Comparison of ENCODE assay signal across 9 cellular contexts in the genomic region with DNA sequence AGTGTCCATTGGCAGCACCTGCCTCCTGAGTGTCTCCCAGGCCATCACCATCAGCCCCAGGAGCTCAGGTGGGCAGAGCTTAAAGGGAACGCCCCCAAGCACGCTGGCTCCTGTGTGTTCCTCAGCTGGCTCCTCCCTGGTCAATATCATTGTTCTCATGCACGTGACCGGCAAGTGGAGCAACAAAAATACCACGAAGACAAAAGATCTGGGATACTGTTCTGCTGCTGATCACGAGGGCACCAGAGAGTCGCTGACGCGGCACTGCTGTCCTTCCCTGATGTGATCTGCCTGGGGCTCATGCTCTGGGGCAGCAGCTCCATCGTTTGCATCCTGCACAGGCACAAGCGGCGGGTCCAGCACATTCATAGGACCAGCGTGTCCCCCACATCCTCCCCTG. TPM values are rescaled to one million over a fixed set of nuclear protein-coding genes. Genes with fewer than 3 reads are reported as not detected.
DNase-seq lines count a peak whose midpoint lies in the region; ATAC-seq, FAIRE-seq and TF ChIP-seq lines count a peak whose summit lies in the region.
"Not testable (repeated sequence)": the region's sequence is repeated elsewhere in the genome, so short reads cannot be mapped to it uniquely, and the experiment has no call there.
"Had no signal": no experiment of that assay in that cellular context is flagged by ENCODE, and none has a peak within 500 bp of the region (broad histone marks: within the 10 kb centered on the region; RNA-seq: fewer than 3 reads in every experiment).

No MANE protein-coding gene starts in this region.

- in situ Hi-C loops in Panc1 (cut with HindIII; ENCODE audit: low pct_unique_long_range_greater_than_20kb, low sequenced_read_pairs); HepG2 (cut with HindIII; ENCODE audit: extremely low pct_ligation_motif_present, low pct_unique_long_range_greater_than_20kb): not testable (repeated sequence)

- H3K4me1 ChIP-seq in Panc1 (ENCODE audit: control insufficient read depth, insufficient read depth, low read length); H1 (replicated peaks in 1 of 4; ENCODE audit: control insufficient read depth in 3 of 4, insufficient read depth in 4 of 4, low read length in 3 of 4); left ventricle myocardium inferior; upper lobe of right lung: not testable (repeated sequence)
- H3K4me1 ChIP-seq in HepG2 (ENCODE audit: insufficient read depth, low read length), result peaks cover 28% of the 10 kb centered on the region

- H3K79me2 ChIP-seq in H1 (ENCODE audit: control insufficient read depth in 1 of 2, insufficient read depth in 2 of 2, low read length in 2 of 2); HepG2 (ENCODE audit: insufficient read depth, low read length): not testable (repeated sequence)

- WGBS in H1 (ENCODE audit: extremely low coverage in 1 of 2, insufficient coverage in 1 of 2, insufficient read length in 1 of 2, insufficient replicate concordance in 2 of 2, low coverage in 1 of 2, low lambda C conversion rate in 2 of 2, missing lambda C conversion rate in 1 of 2), 2 experiments, result 73% methylated on average over 4 of the region's 13 CpGs; no CpG with 5 or more reads in 1 of the 2 experiments
- WGBS in HepG2 (ENCODE audit: low lambda C conversion rate), result 53% methylated on average over 4 of the region's 13 CpGs

- H4K91ac ChIP-seq in H1 (replicated peaks; ENCODE audit: insufficient read length, low read length), result not testable (repeated sequence)

- not testable (repeated sequence) for H2AFZ ChIP-seq in H1 (ENCODE audit: low read length); HepG2 (ENCODE audit: low read length)

- not testable (repeated sequence) for H3K79me1 ChIP-seq in H1 (ENCODE audit: low read depth, low read length)

- CTCF ChIA-PET in Panc1 (lab: Charles Lee), result not testable (repeated sequence)
- CTCF ChIA-PET in H1 (lab: Charles Lee; ENCODE audit: partially characterized antibody), result interaction anchor here (1.0 to 1.8 kb wide), 3 partner anchors 14 to 89 kb away, joined by 3 to 5 read pairs (median 4); no protein-coding TSS in a partner anchor
- CTCF ChIA-PET in HepG2 (lab: Yijun Ruan, JAX; ENCODE audit: low intra/inter-chr PET ratio, low total read pairs), result interaction anchor here (2.5 kb wide), 1 partner anchor 89 kb away, joined by 11 read pairs; no protein-coding TSS in a partner anchor

- H2BK12ac ChIP-seq in H1 (ENCODE audit: low read depth, low read length), result not testable (repeated sequence)

- H3K4me2 ChIP-seq in H1 (ENCODE audit: insufficient read depth in 1 of 2, low read depth in 2 of 2, low read length in 2 of 2) (peak overlapping the region; percentile 2 to 56; a peak in 2 of 4 replicates), HepG2 (ENCODE audit: low read depth, low read length) (peak overlapping the region; percentile 45)

- TF ChIP-seq RAD21 in H1 (IDR thresholded peaks at IDR 0.05 in 1 of 2, conservative IDR thresholded peaks at IDR 0.05 in 1 of 2; ENCODE audit: low read depth in 2 of 2, low read length in 2 of 2); HepG2 (CRISPR knock-in tag; IDR thresholded peaks at IDR 0.05): not testable (repeated sequence)

- not testable (repeated sequence) for TF ChIP-seq EP300 in H1 (IDR thresholded peaks at IDR 0.05; ENCODE audit: borderline replicate concordance in 1 of 2, low read depth in 2 of 2, low read length in 2 of 2); HepG2 (IDR thresholded peaks at IDR 0.05; ENCODE audit: low read depth in 2 of 2, low read length in 2 of 2); HepG2 (CRISPR knock-in tag; IDR thresholded peaks at IDR 0.05; ENCODE audit: borderline replicate concordance)

- H2BK5ac ChIP-seq in H1 (ENCODE audit: low read depth, low read length), result not testable (repeated sequence)

- TF ChIP-seq CTCF in Panc1 (IDR thresholded peaks at IDR 0.05); H1 (IDR thresholded peaks at IDR 0.05; ENCODE audit: control extremely low read depth in 1 of 3, insufficient read depth in 1 of 3, low read depth in 1 of 3, low read length in 3 of 3); left ventricle myocardium inferior (IDR thresholded peaks at IDR 0.05; ENCODE audit: borderline replicate concordance); HepG2 (CRISPR knock-in tag; IDR thresholded peaks at IDR 0.05); upper lobe of right lung (IDR thresholded peaks at IDR 0.05): not testable (repeated sequence)

- intact Hi-C loops in Panc1 (cut with micrococcal nuclease; ENCODE audit: unreplicated experiment); left ventricle myocardium inferior (cut with micrococcal nuclease); upper lobe of right lung (cut with DNase I): not testable (repeated sequence)
- intact Hi-C loops in HepG2 (cut with micrococcal nuclease; ENCODE audit: unreplicated experiment), result loop anchor here (10.0 kb wide), 1 partner anchor 322 kb away; no protein-coding TSS in a partner anchor

- H3K18ac ChIP-seq in H1 (ENCODE audit: extremely low read depth, low read length), result not testable (repeated sequence)

- not testable (repeated sequence) for H4K8ac ChIP-seq in H1 (ENCODE audit: extremely low read depth, insufficient read depth, low read length)

- not testable (repeated sequence) for H2AK5ac ChIP-seq in H1 (ENCODE audit: low read depth, low read length)

- POLR2A ChIA-PET in Panc1 (lab: Charles Lee); H1 (lab: Charles Lee; ENCODE audit: partially characterized antibody); HepG2 (lab: Yijun Ruan, JAX): not testable (repeated sequence)

- not testable (repeated sequence) for H3K4ac ChIP-seq in H1 (replicated peaks; ENCODE audit: insufficient read length, low read depth, low read length)

- FAIRE-seq in H1 (lab: Jason Lieb, UNC); HepG2 (lab: Jason Lieb, UNC): not testable (repeated sequence)

- ATAC-seq in Panc1 (peak; percentile 69), HepG2 (peak; percentile 77), upper lobe of right lung (peak; percentile 45)

- peak overlapping the region in 1 of 2 experiments; percentile 19; a peak in 1 of 4 replicates for H3K4me3 ChIP-seq in Panc1 (ENCODE audit: low read depth in 2 of 2, low read length in 2 of 2)
- H3K4me3 ChIP-seq in H1 (ENCODE audit: extremely low read depth in 1 of 4, insufficient read depth in 2 of 4, low read depth in 3 of 4, low read length in 4 of 4), result peak overlapping the region in 1 of 4 experiments; percentile 30; a peak in 1 of 8 replicates
- H3K4me3 ChIP-seq in left ventricle myocardium inferior; HepG2 (replicated peaks in 1 of 3; ENCODE audit: insufficient read depth in 1 of 3, low read depth in 2 of 3, low read length in 3 of 3); upper lobe of right lung: not testable (repeated sequence)

- H3K23me2 ChIP-seq in H1 (ENCODE audit: low read depth, low read length), result not testable (repeated sequence)

- H3K36me3 ChIP-seq in Panc1 (ENCODE audit: control insufficient read depth, insufficient read depth, low read length); H1 (ENCODE audit: control insufficient read depth in 2 of 4, insufficient read depth in 4 of 4, low read length in 3 of 4); left ventricle myocardium inferior; HepG2 (replicated peaks in 1 of 2; ENCODE audit: control insufficient read depth in 1 of 2, insufficient read depth in 2 of 2, low read length in 2 of 2); upper lobe of right lung: not testable (repeated sequence)

- not testable (repeated sequence) for H3K27me3 ChIP-seq in Panc1 (ENCODE audit: control insufficient read depth, insufficient read depth, low read length); H1 (replicated peaks in 1 of 4; ENCODE audit: control insufficient read depth in 3 of 4, extremely low read depth in 1 of 4, insufficient read depth in 3 of 4, low read length in 3 of 4); left ventricle myocardium inferior (ENCODE audit: low read depth); HepG2 (ENCODE audit: control insufficient read depth in 1 of 2, insufficient read depth in 2 of 2, low read length in 2 of 2); upper lobe of right lung

- not testable (repeated sequence) for H3K14ac ChIP-seq in H1 (ENCODE audit: insufficient read length)

- not testable (repeated sequence) for H3K56ac ChIP-seq in H1 (replicated peaks; ENCODE audit: insufficient read length, low read depth, low read length)

- H3K9ac ChIP-seq in H1 (replicated peaks in 1 of 4; ENCODE audit: extremely low read depth in 1 of 4, low read depth in 3 of 4, low read length in 3 of 4); HepG2 (ENCODE audit: insufficient read depth, low read depth, low read length): not testable (repeated sequence)

- not testable (repeated sequence) for H3K9me3 ChIP-seq in Panc1 (ENCODE audit: control insufficient read depth, insufficient read depth, low read depth, low read length); H1 (ENCODE audit: insufficient read depth in 2 of 2, low read depth in 1 of 2, low read length in 1 of 2); left ventricle myocardium inferior (replicated peaks); HepG2 (ENCODE audit: low read length); upper lobe of right lung

- not testable (repeated sequence) for H2BK20ac ChIP-seq in H1 (ENCODE audit: low read length)

- H4K5ac ChIP-seq in H1 (ENCODE audit: insufficient read length, low read depth, low read length), result not testable (repeated sequence)

- H3K23ac ChIP-seq in H1 (ENCODE audit: insufficient read length), result not testable (repeated sequence)

- not testable (repeated sequence) for TF ChIP-seq POLR2A in H1 (IDR thresholded peaks at IDR 0.05; ENCODE audit: control extremely low read depth in 1 of 2, low read depth in 2 of 2, low read length in 2 of 2); HepG2 (IDR thresholded peaks at IDR 0.05; ENCODE audit: insufficient read depth in 1 of 2, low read depth in 2 of 2, low read length in 2 of 2)

- H2BK120ac ChIP-seq in H1 (replicated peaks; ENCODE audit: low read depth, low read length), result not testable (repeated sequence)

- not testable (repeated sequence) for H4K20me1 ChIP-seq in H1 (replicated peaks in 1 of 2; ENCODE audit: control insufficient read depth in 1 of 2, insufficient read depth in 2 of 2, low read length in 2 of 2); HepG2 (ENCODE audit: insufficient read depth, low read length)

- H3K27ac ChIP-seq in Panc1 (ENCODE audit: low read length); H1 (ENCODE audit: low read depth, low read length); HepG2 (ENCODE audit: extremely low read length, insufficient read depth, low read length); upper lobe of right lung: not testable (repeated sequence)
- H3K27ac ChIP-seq in left ventricle myocardium inferior (replicated peaks), result peak overlapping the region; percentile 42

- not testable (repeated sequence) for BruUV-seq in Panc1 (replicated peaks; lab: Mats Ljungman, UMichigan); HepG2 (replicated peaks; lab: Mats Ljungman, UMichigan)

- DNase-seq in COR-L47 (lab: John Stamatoyannopoulos, UW) (peak; percentile 34), NCI-H1105 treated with DMSO at 0.1 percent for 48 hours (lab: John Stamatoyannopoulos, UW) (peak; percentile 19), NCI-H2227 (lab: John Stamatoyannopoulos, UW; ENCODE audit: unreplicated experiment) (peak; percentile 57), H1 (ENCODE audit: low read depth in 1 of 2, low spot score in 2 of 2) (peak in 1 of 2 experiments; percentile 52)
- not testable (repeated sequence) for DNase-seq in Panc1 (ENCODE audit: low read depth, low spot score); left ventricle myocardium inferior; HepG2 (ENCODE audit: low spot score); upper lobe of right lung

- not testable (repeated sequence) for H2BK15ac ChIP-seq in H1 (ENCODE audit: low read length)

RNA-seq across cellular contexts. Expression of a gene that starts 8.7 kb away (rescaled TPM):
- total RNA-seq in Panc1 (2021; ENCODE audit: unreplicated experiment) (21.8 TPM), left ventricle myocardium inferior (3.3 TPM), HepG2 (2016; rRNA removed; fragmentation: Illumina TruSeq; extraction: Trizol) (16.2 and 20.8 TPM in 2 replicates), upper lobe of right lung (12.1 TPM)
- polyA plus RNA-seq in Panc1 (2012; ENCODE audit: insufficient read length), result 10.4 TPM
- total RNA-seq in H1 (2021; fragmentation: NEBNext Ultra II Directional; extraction: Animal tissue kit (Norgen Biotek cat#: 25700)), result 24.2 and 25.1 TPM in 2 replicates
- polyA plus RNA-seq in H1 (2011; rRNA removed) (10.8 and 11.1 TPM in 2 replicates), HepG2 (2011; rRNA removed) (11.6 and 12.0 TPM in 2 replicates)
- 17.4 TPM for polyA plus RNA-seq in H1 (2011; cell fraction: cytosol; rRNA removed)
- 12.9 TPM for polyA plus RNA-seq in H1 (2011; cell fraction: nucleus; rRNA removed)
- polyA plus RNA-seq in H1 (2012, experiment 1 of 2), result 12.3 to 21.4 TPM (median 13.6 TPM) in 4 replicates
- polyA plus RNA-seq in H1 (2012, experiment 2 of 2), result 1.3 TPM
- 17.3 TPM for polyA plus RNA-seq in H1 (2013, experiment 1 of 2)
- polyA plus RNA-seq in H1 (2013, experiment 2 of 2), result 16.9 TPM
- 23.7 and 33.8 TPM in 2 replicates for polyA minus RNA-seq in H1 (2011; rRNA and poly(A)+ RNA removed)
- polyA minus RNA-seq in H1 (2011; cell fraction: cytosol; rRNA and poly(A)+ RNA removed), result 17.1 TPM
- polyA minus RNA-seq in H1 (2011; cell fraction: nucleus; rRNA and poly(A)+ RNA removed), result 36.3 TPM
- 4.3 and 5.4 TPM in 2 replicates for total RNA-seq in HepG2 (2016; cell fraction: cytosol; rRNA removed; fragmentation: Illumina TruSeq; extraction: Trizol; ENCODE audit: low read depth)
- total RNA-seq in HepG2 (2016; cell fraction: insoluble cytoplasmic fraction; rRNA removed; fragmentation: Illumina TruSeq; extraction: Trizol), result 15.5 and 20.2 TPM in 2 replicates
- 8.0 and 9.4 TPM in 2 replicates for total RNA-seq in HepG2 (2016; cell fraction: membrane; rRNA removed; fragmentation: Illumina TruSeq; extraction: Trizol)
- 12.3 and 15.9 TPM in 2 replicates for total RNA-seq in HepG2 (2016; cell fraction: nucleus; rRNA removed; fragmentation: Illumina TruSeq; extraction: Trizol)
- 7.6 and 10.7 TPM in 2 replicates for polyA plus RNA-seq in HepG2 (2011; cell fraction: cytosol; rRNA removed)
- 11.5 and 13.2 TPM in 2 replicates for polyA plus RNA-seq in HepG2 (2011; cell fraction: nucleus; rRNA removed)
- 11.2 and 15.1 TPM in 2 replicates for polyA plus RNA-seq in HepG2 (2012)
- polyA plus RNA-seq in HepG2 (2016; cell fraction: cytosol; fragmentation: Illumina TruSeq; extraction: Trizol; ENCODE audit: low read depth), result 3.3 and 3.7 TPM in 2 replicates
- polyA plus RNA-seq in HepG2 (2016; cell fraction: insoluble cytoplasmic fraction; fragmentation: Illumina TruSeq; extraction: Trizol; ENCODE audit: low read depth), result 12.8 and 13.8 TPM in 2 replicates
- polyA plus RNA-seq in HepG2 (2016; cell fraction: membrane; fragmentation: Illumina TruSeq; extraction: Trizol; ENCODE audit: low read depth), result 4.2 TPM in 2 replicates
- 29.0 and 29.2 TPM in 2 replicates for polyA plus RNA-seq in HepG2 (2016; cell fraction: nucleus; fragmentation: Illumina TruSeq; extraction: Trizol; ENCODE audit: insufficient read depth, low read depth)
- polyA minus RNA-seq in HepG2 (2011; rRNA and poly(A)+ RNA removed; ENCODE audit: low replicate concordance), result 2.6 and 3.2 TPM in 2 replicates
- polyA minus RNA-seq in HepG2 (2011; cell fraction: cytosol; rRNA and poly(A)+ RNA removed), result 7.1 and 7.8 TPM in 2 replicates
- 20.2 and 28.2 TPM in 2 replicates for polyA minus RNA-seq in HepG2 (2011; cell fraction: nucleus; rRNA and poly(A)+ RNA removed)

RNA-seq across cellular contexts. Expression of a gene that starts 28.1 kb away (rescaled TPM):
- total RNA-seq in Panc1 (2021; ENCODE audit: unreplicated experiment) (15.3 TPM), left ventricle myocardium inferior (4.0 TPM), HepG2 (2016; rRNA removed; fragmentation: Illumina TruSeq; extraction: Trizol) (14.5 and 21.9 TPM in 2 replicates), upper lobe of right lung (12.4 TPM)
- polyA plus RNA-seq in Panc1 (2012; ENCODE audit: insufficient read length), result 5.5 TPM
- total RNA-seq in H1 (2021; fragmentation: NEBNext Ultra II Directional; extraction: Animal tissue kit (Norgen Biotek cat#: 25700)), result 21.0 and 22.3 TPM in 2 replicates
- polyA plus RNA-seq in H1 (2011; rRNA removed) (4.5 and 5.4 TPM in 2 replicates), HepG2 (2011; rRNA removed) (5.0 and 6.1 TPM in 2 replicates)
- polyA plus RNA-seq in H1 (2011; cell fraction: cytosol; rRNA removed), result 8.0 TPM
- polyA plus RNA-seq in H1 (2011; cell fraction: nucleus; rRNA removed), result 26.3 TPM
- polyA plus RNA-seq in H1 (2012, experiment 1 of 2), result 6.6 to 10.1 TPM (median 7.8 TPM) in 4 replicates
- polyA plus RNA-seq in H1 (2012, experiment 2 of 2), result 0.45 TPM
- polyA plus RNA-seq in H1 (2013, experiment 1 of 2), result 9.4 TPM
- polyA plus RNA-seq in H1 (2013, experiment 2 of 2), result 8.1 TPM
- polyA minus RNA-seq in H1 (2011; rRNA and poly(A)+ RNA removed), result 25.2 and 33.7 TPM in 2 replicates
- polyA minus RNA-seq in H1 (2011; cell fraction: cytosol; rRNA and poly(A)+ RNA removed), result 11.4 TPM
- 58.5 TPM for polyA minus RNA-seq in H1 (2011; cell fraction: nucleus; rRNA and poly(A)+ RNA removed)
- 1.3 and 1.5 TPM in 2 replicates for total RNA-seq in HepG2 (2016; cell fraction: cytosol; rRNA removed; fragmentation: Illumina TruSeq; extraction: Trizol; ENCODE audit: low read depth)
- total RNA-seq in HepG2 (2016; cell fraction: insoluble cytoplasmic fraction; rRNA removed; fragmentation: Illumina TruSeq; extraction: Trizol), result 13.9 and 17.8 TPM in 2 replicates
- 5.3 and 6.0 TPM in 2 replicates for total RNA-seq in HepG2 (2016; cell fraction: membrane; rRNA removed; fragmentation: Illumina TruSeq; extraction: Trizol)
- 14.6 and 16.6 TPM in 2 replicates for total RNA-seq in HepG2 (2016; cell fraction: nucleus; rRNA removed; fragmentation: Illumina TruSeq; extraction: Trizol)
- polyA plus RNA-seq in HepG2 (2011; cell fraction: cytosol; rRNA removed), result 1.9 and 2.4 TPM in 2 replicates
- polyA plus RNA-seq in HepG2 (2011; cell fraction: nucleus; rRNA removed), result 14.9 and 16.5 TPM in 2 replicates
- polyA plus RNA-seq in HepG2 (2012), result 4.5 and 4.9 TPM in 2 replicates
- 0.31 and 0.52 TPM in 2 replicates for polyA plus RNA-seq in HepG2 (2016; cell fraction: cytosol; fragmentation: Illumina TruSeq; extraction: Trizol; ENCODE audit: low read depth)
- 5.1 and 5.8 TPM in 2 replicates for polyA plus RNA-seq in HepG2 (2016; cell fraction: insoluble cytoplasmic fraction; fragmentation: Illumina TruSeq; extraction: Trizol; ENCODE audit: low read depth)
- 1.0 TPM in 2 replicates for polyA plus RNA-seq in HepG2 (2016; cell fraction: membrane; fragmentation: Illumina TruSeq; extraction: Trizol; ENCODE audit: low read depth)
- polyA plus RNA-seq in HepG2 (2016; cell fraction: nucleus; fragmentation: Illumina TruSeq; extraction: Trizol; ENCODE audit: insufficient read depth, low read depth), result 9.1 and 9.4 TPM in 2 replicates
- polyA minus RNA-seq in HepG2 (2011; rRNA and poly(A)+ RNA removed; ENCODE audit: low replicate concordance), result 7.5 and 7.6 TPM in 2 replicates
- polyA minus RNA-seq in HepG2 (2011; cell fraction: cytosol; rRNA and poly(A)+ RNA removed), result 4.0 and 4.8 TPM in 2 replicates
- polyA minus RNA-seq in HepG2 (2011; cell fraction: nucleus; rRNA and poly(A)+ RNA removed), result 31.7 and 43.5 TPM in 2 replicates

RNA-seq across cellular contexts. Expression of a gene that starts 44.5 kb away (rescaled TPM):
- total RNA-seq in Panc1 (2021; ENCODE audit: unreplicated experiment), result 9.6 TPM
- polyA plus RNA-seq in Panc1 (2012; ENCODE audit: insufficient read length), result 2.8 TPM
- 22.1 and 22.4 TPM in 2 replicates for total RNA-seq in H1 (2021; fragmentation: NEBNext Ultra II Directional; extraction: Animal tissue kit (Norgen Biotek cat#: 25700))
- polyA plus RNA-seq in H1 (2011; rRNA removed), result 1.9 and 2.9 TPM in 2 replicates
- polyA plus RNA-seq in H1 (2011; cell fraction: cytosol; rRNA removed), result 3.8 TPM
- polyA plus RNA-seq in H1 (2011; cell fraction: nucleus; rRNA removed), result 3.4 TPM
- 7.9 to 13.6 TPM (median 8.7 TPM) in 4 replicates for polyA plus RNA-seq in H1 (2012, experiment 1 of 2)
- 0.88 TPM for polyA plus RNA-seq in H1 (2012, experiment 2 of 2)
- 11.9 TPM for polyA plus RNA-seq in H1 (2013, experiment 1 of 2)
- polyA plus RNA-seq in H1 (2013, experiment 2 of 2), result 10.6 TPM
- polyA minus RNA-seq in H1 (2011; rRNA and poly(A)+ RNA removed), result 18.5 and 24.9 TPM in 2 replicates
- 11.4 TPM for polyA minus RNA-seq in H1 (2011; cell fraction: cytosol; rRNA and poly(A)+ RNA removed)
- 36.4 TPM for polyA minus RNA-seq in H1 (2011; cell fraction: nucleus; rRNA and poly(A)+ RNA removed)
- total RNA-seq in left ventricle myocardium inferior, result 1.8 TPM
- total RNA-seq in HepG2 (2016; rRNA removed; fragmentation: Illumina TruSeq; extraction: Trizol), result 8.9 and 14.9 TPM in 2 replicates
- 1.1 and 1.4 TPM in 2 replicates for total RNA-seq in HepG2 (2016; cell fraction: cytosol; rRNA removed; fragmentation: Illumina TruSeq; extraction: Trizol; ENCODE audit: low read depth)
- total RNA-seq in HepG2 (2016; cell fraction: insoluble cytoplasmic fraction; rRNA removed; fragmentation: Illumina TruSeq; extraction: Trizol), result 8.8 and 14.9 TPM in 2 replicates
- total RNA-seq in HepG2 (2016; cell fraction: membrane; rRNA removed; fragmentation: Illumina TruSeq; extraction: Trizol), result 3.2 and 4.2 TPM in 2 replicates
- 5.5 and 7.5 TPM in 2 replicates for total RNA-seq in HepG2 (2016; cell fraction: nucleus; rRNA removed; fragmentation: Illumina TruSeq; extraction: Trizol)
- 2.1 TPM in 2 replicates for polyA plus RNA-seq in HepG2 (2011; rRNA removed)
- polyA plus RNA-seq in HepG2 (2011; cell fraction: cytosol; rRNA removed), result 1.1 and 1.5 TPM in 2 replicates
- 1.0 and 1.4 TPM in 2 replicates for polyA plus RNA-seq in HepG2 (2011; cell fraction: nucleus; rRNA removed)
- polyA plus RNA-seq in HepG2 (2012), result 3.8 and 4.9 TPM in 2 replicates
- 0.29 and 0.35 TPM in 2 replicates for polyA plus RNA-seq in HepG2 (2016; cell fraction: cytosol; fragmentation: Illumina TruSeq; extraction: Trizol; ENCODE audit: low read depth)
- polyA plus RNA-seq in HepG2 (2016; cell fraction: insoluble cytoplasmic fraction; fragmentation: Illumina TruSeq; extraction: Trizol; ENCODE audit: low read depth), result 5.3 and 5.6 TPM in 2 replicates
- 1.1 and 1.2 TPM in 2 replicates for polyA plus RNA-seq in HepG2 (2016; cell fraction: membrane; fragmentation: Illumina TruSeq; extraction: Trizol; ENCODE audit: low read depth)
- 4.8 and 5.5 TPM in 2 replicates for polyA plus RNA-seq in HepG2 (2016; cell fraction: nucleus; fragmentation: Illumina TruSeq; extraction: Trizol; ENCODE audit: insufficient read depth, low read depth)
- 0.65 and 1.8 TPM in 2 replicates for polyA minus RNA-seq in HepG2 (2011; rRNA and poly(A)+ RNA removed; ENCODE audit: low replicate concordance)
- 4.2 and 5.5 TPM in 2 replicates for polyA minus RNA-seq in HepG2 (2011; cell fraction: cytosol; rRNA and poly(A)+ RNA removed)
- polyA minus RNA-seq in HepG2 (2011; cell fraction: nucleus; rRNA and poly(A)+ RNA removed), result 8.0 and 8.1 TPM in 2 replicates
- total RNA-seq in upper lobe of right lung, result 4.6 TPM
- total RNA-seq: HT-29 had no signal

RNA-seq across cellular contexts. Expression of a gene that starts 57.6 kb away (rescaled TPM):
- 23.4 TPM for total RNA-seq in Panc1 (2021; ENCODE audit: unreplicated experiment)
- 7.2 TPM for polyA plus RNA-seq in Panc1 (2012; ENCODE audit: insufficient read length)
- 58.0 and 63.4 TPM in 2 replicates for total RNA-seq in H1 (2021; fragmentation: NEBNext Ultra II Directional; extraction: Animal tissue kit (Norgen Biotek cat#: 25700))
- polyA plus RNA-seq in H1 (2011; rRNA removed), result 5.1 and 8.2 TPM in 2 replicates
- 12.0 TPM for polyA plus RNA-seq in H1 (2011; cell fraction: cytosol; rRNA removed)
- 14.0 TPM for polyA plus RNA-seq in H1 (2011; cell fraction: nucleus; rRNA removed)
- polyA plus RNA-seq in H1 (2012, experiment 1 of 2), result 14.6 to 28.4 TPM (median 18.9 TPM) in 4 replicates
- 2.4 TPM for polyA plus RNA-seq in H1 (2012, experiment 2 of 2)
- polyA plus RNA-seq in H1 (2013, experiment 1 of 2), result 29.8 TPM
- 26.6 TPM for polyA plus RNA-seq in H1 (2013, experiment 2 of 2)
- polyA minus RNA-seq in H1 (2011; rRNA and poly(A)+ RNA removed), result 49.4 and 53.6 TPM in 2 replicates
- 21.4 TPM for polyA minus RNA-seq in H1 (2011; cell fraction: cytosol; rRNA and poly(A)+ RNA removed)
- polyA minus RNA-seq in H1 (2011; cell fraction: nucleus; rRNA and poly(A)+ RNA removed), result 117 TPM
- total RNA-seq in left ventricle myocardium inferior, result 4.3 TPM
- total RNA-seq in HepG2 (2016; rRNA removed; fragmentation: Illumina TruSeq; extraction: Trizol), result 8.7 and 9.9 TPM in 2 replicates
- 2.1 and 3.8 TPM in 2 replicates for total RNA-seq in HepG2 (2016; cell fraction: cytosol; rRNA removed; fragmentation: Illumina TruSeq; extraction: Trizol; ENCODE audit: low read depth)
- total RNA-seq in HepG2 (2016; cell fraction: insoluble cytoplasmic fraction; rRNA removed; fragmentation: Illumina TruSeq; extraction: Trizol), result 8.7 and 9.3 TPM in 2 replicates
- total RNA-seq in HepG2 (2016; cell fraction: membrane; rRNA removed; fragmentation: Illumina TruSeq; extraction: Trizol), result 7.5 and 9.9 TPM in 2 replicates
- 8.5 and 10.7 TPM in 2 replicates for total RNA-seq in HepG2 (2016; cell fraction: nucleus; rRNA removed; fragmentation: Illumina TruSeq; extraction: Trizol)
- polyA plus RNA-seq in HepG2 (2011; rRNA removed), result 2.8 and 3.4 TPM in 2 replicates
- polyA plus RNA-seq in HepG2 (2011; cell fraction: cytosol; rRNA removed), result 0.72 and 0.95 TPM in 2 replicates
- 2.3 and 3.4 TPM in 2 replicates for polyA plus RNA-seq in HepG2 (2011; cell fraction: nucleus; rRNA removed)
- 2.1 and 3.1 TPM in 2 replicates for polyA plus RNA-seq in HepG2 (2012)
- 0.43 and 0.53 TPM in 2 replicates for polyA plus RNA-seq in HepG2 (2016; cell fraction: cytosol; fragmentation: Illumina TruSeq; extraction: Trizol; ENCODE audit: low read depth)
- polyA plus RNA-seq in HepG2 (2016; cell fraction: insoluble cytoplasmic fraction; fragmentation: Illumina TruSeq; extraction: Trizol; ENCODE audit: low read depth), result 2.8 and 3.3 TPM in 2 replicates
- 0.96 and 1.3 TPM in 2 replicates for polyA plus RNA-seq in HepG2 (2016; cell fraction: membrane; fragmentation: Illumina TruSeq; extraction: Trizol; ENCODE audit: low read depth)
- 6.7 and 8.5 TPM in 2 replicates for polyA plus RNA-seq in HepG2 (2016; cell fraction: nucleus; fragmentation: Illumina TruSeq; extraction: Trizol; ENCODE audit: insufficient read depth, low read depth)
- 1.5 and 3.8 TPM in 2 replicates for polyA minus RNA-seq in HepG2 (2011; rRNA and poly(A)+ RNA removed; ENCODE audit: low replicate concordance)
- 2.3 and 2.6 TPM in 2 replicates for polyA minus RNA-seq in HepG2 (2011; cell fraction: cytosol; rRNA and poly(A)+ RNA removed)
- 9.1 and 11.7 TPM in 2 replicates for polyA minus RNA-seq in HepG2 (2011; cell fraction: nucleus; rRNA and poly(A)+ RNA removed)
- total RNA-seq in upper lobe of right lung, result 9.4 TPM
